ENCODE assay signal across 11 cellular contexts in genomic region chr11:128796275-128796674, GRCh38.
DNase-seq lines count a peak whose midpoint lies in the region; ATAC-seq and TF ChIP-seq lines count a peak whose summit lies in the region.
"Had no signal": no experiment of that assay in that cellular context is flagged by ENCODE, and none has a peak within 500 bp of the region (broad histone marks: within the 10 kb centered on the region; RNA-seq: fewer than 3 reads in every experiment).

No MANE protein-coding gene starts in this region.

- DNase-seq in GM13977 (ENCODE audit: low spot score) (peak; percentile 80), fibroblast of villous mesenchyme (ENCODE audit: low read depth) (peak; percentile 37), NOMO-1 (lab: John Stamatoyannopoulos, UW; ENCODE audit: unreplicated experiment in 2 of 2) (no peak), caudate nucleus (lab: John Stamatoyannopoulos, UW) (no peak), H4 (ENCODE audit: low spot score) (no peak)
- DNase-seq in activated naive CD4-positive, alpha-beta T cell (lab: John Stamatoyannopoulos, UW) = no peak
- DNase-seq: activated CD8-positive, alpha-beta memory T cell treated with anti-CD3 and anti-CD28 coated beads, Interleukin-2, amount 50 U/mL, for 48 hours; erythroblast; NCI-H2171 treated with DMSO at 0.1 percent for 48 hours had no signal

- in situ Hi-C loops in GM13977 (cut with MboI; ENCODE audit: low pct_unique_long_range_greater_than_20kb, low sequenced_read_pairs, unreplicated experiment) = no loop called here

- peak; percentile 100 for ATAC-seq in GM21390 (IDR thresholded peaks at IDR 0.05; ENCODE audit: unreplicated experiment)
- ATAC-seq in HG03280 (IDR thresholded peaks at IDR 0.05; ENCODE audit: unreplicated experiment) = peak; percentile 97

- H3K27ac ChIP-seq in caudate nucleus (ENCODE audit: low read depth, low read length) = no peak overlapping the region

- H3K4me3 ChIP-seq in fibroblast of villous mesenchyme (ENCODE audit: low read depth, low read length) = no peak overlapping the region

- TF ChIP-seq CTCF in GM13977 (IDR thresholded peaks at IDR 0.05; ENCODE audit: extremely low read depth, insufficient read depth, missing control alignments) (no peak), fibroblast of villous mesenchyme (IDR thresholded peaks at IDR 0.05; ENCODE audit: insufficient read depth, low read depth, low read length) (no peak)

Comparison
In these comparisons a context has a peak if more than half of its experiments do, and no peak if none do; other contexts are left out.
1. DNase-seq: peak in GM13977 (single experiment) and fibroblast of villous mesenchyme (single experiment); none in NOMO-1 (0 of 2), caudate nucleus (0 of 61), activated naive CD4-positive, alpha-beta T cell (0 of 4) and H4 (single experiment).